In the genomic region with DNA sequence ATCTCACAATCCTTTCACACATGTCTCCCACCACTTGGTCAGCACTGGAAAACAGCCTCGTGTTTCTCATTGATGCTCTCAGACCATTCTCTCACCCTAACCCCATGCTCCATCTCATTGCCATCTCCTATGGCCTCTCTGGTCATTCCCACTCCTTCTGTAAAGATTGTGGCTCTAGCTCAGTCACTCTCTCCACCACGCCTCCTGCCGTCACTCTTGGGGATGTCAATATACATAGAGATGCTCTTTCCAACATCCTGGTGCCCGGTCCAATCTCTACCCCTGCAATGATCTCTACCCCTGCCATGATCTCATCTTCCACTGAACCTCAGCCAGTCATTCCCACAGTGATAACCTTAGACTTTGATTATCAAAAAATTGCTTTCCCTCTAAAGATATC, we compare ENCODE assay signal across 7 cellular contexts.
"Had no signal": no experiment of that assay in that cellular context is flagged by ENCODE, and none has a peak within 500 bp of the region (broad histone marks: within the 10 kb centered on the region; RNA-seq: fewer than 3 reads in every experiment).

No MANE protein-coding gene starts in this region.

- H3K4me3 ChIP-seq: GM23338 had no signal

- H3K9me3 Mint-ChIP-seq: GM23338, H9, IgD-negative memory B cell had no signal

- FAIRE-seq: H1, H54, HTR-8/SVneo had no signal

- H2AFZ ChIP-seq: GM23338 had no signal

- DNase-seq: H9, HCEC 1CT had no signal

- H3K4me1 Mint-ChIP-seq: GM23338, H9, IgD-negative memory B cell had no signal

- H3K4me2 ChIP-seq: GM23338 had no signal

- H3K4me3 Mint-ChIP-seq: GM23338, H9, IgD-negative memory B cell had no signal

- H3K27me3 Mint-ChIP-seq: IgD-negative memory B cell had no signal

- ATAC-seq: GM23338 had no signal

- H3K27ac Mint-ChIP-seq: GM23338, H9, IgD-negative memory B cell had no signal
